ENCODE assay signal across 18 cellular contexts in genomic region chr21:28834335-28835238, GRCh38.
DNase-seq lines count a peak whose midpoint lies in the region; ATAC-seq and TF ChIP-seq lines count a peak whose summit lies in the region.
"Had no signal": no experiment of that assay in that cellular context is flagged by ENCODE, and none has a peak within 500 bp of the region (broad histone marks: within the 10 kb centered on the region; RNA-seq: fewer than 3 reads in every experiment).

No MANE protein-coding gene starts in this region.

- H3K23ac ChIP-seq in H9 (ENCODE audit: insufficient read length, low read depth, low read length) (no peak overlapping the region), mesendoderm (ENCODE audit: low read length) (no peak overlapping the region)

- H2BK20ac ChIP-seq in H9 (ENCODE audit: low read depth, low read length, poor library complexity, severe bottlenecking) = no peak overlapping the region

- no peak overlapping the region for H2AK5ac ChIP-seq in H9 (ENCODE audit: insufficient read length, low read length)
- H2AK5ac ChIP-seq in mesendoderm (ENCODE audit: low read length) = no peak overlapping the region

- H3K56ac ChIP-seq in H9 (ENCODE audit: insufficient read length, low read depth, low read length) (no peak overlapping the region), mesendoderm (ENCODE audit: low read length) (no peak overlapping the region)

- H3K9me3 Mint-ChIP-seq in T-helper 1 cell treated with Interleukin-12 subunit alpha and Interleukin-12 subunit beta and Interleukin-4 antibody, amounts not matched to agents 30 μg/mL and 1 μg/mL, for 36 hours = peaks cover 14% of the 10 kb centered on the region
- no peaks in the 10 kb centered on the region for H3K9me3 Mint-ChIP-seq in H9
- peaks cover under 1% of the 10 kb centered on the region for H3K9me3 Mint-ChIP-seq in activated naive CD8-positive, alpha-beta T cell (ENCODE audit: low read depth)

- H4K8ac ChIP-seq in H9 (replicated peaks; ENCODE audit: insufficient read length, low read depth, low read length) (no peak overlapping the region), mesendoderm (ENCODE audit: low read depth, low read length) (peak overlapping the region; percentile 78)

- no peaks in the 10 kb centered on the region for H4K20me1 ChIP-seq in H9 (ENCODE audit: control insufficient read depth, insufficient read depth, insufficient read length)
- H4K20me1 ChIP-seq: BLaER1 had no signal

- no peaks in the 10 kb centered on the region for H3K36me3 ChIP-seq in mesendoderm (ENCODE audit: control insufficient read depth, insufficient read depth, low read length)
- H3K36me3 ChIP-seq: BLaER1, left ventricle myocardium inferior, thyroid gland had no signal

- H4K5ac ChIP-seq in H9 (ENCODE audit: insufficient read length, low read depth, low read length) = no peak overlapping the region
- H4K5ac ChIP-seq in mesendoderm (ENCODE audit: low read length) = no peak overlapping the region

- no peaks in the 10 kb centered on the region for H3K27me3 Mint-ChIP-seq in T-helper 1 cell treated with Interleukin-12 subunit alpha and Interleukin-12 subunit beta and Interleukin-4 antibody, amounts not matched to agents 30 μg/mL and 1 μg/mL, for 36 hours (ENCODE audit: low read depth)
- no peaks in the 10 kb centered on the region for H3K27me3 Mint-ChIP-seq in H9 (ENCODE audit: low read depth)
- no peaks in the 10 kb centered on the region for H3K27me3 Mint-ChIP-seq in activated naive CD8-positive, alpha-beta T cell

- no peak overlapping the region for H3K9ac ChIP-seq in H9 (ENCODE audit: extremely low read depth, insufficient read length, low read length)
- H3K9ac ChIP-seq in mesendoderm (ENCODE audit: low read length) = no peak overlapping the region
- H3K9ac ChIP-seq: BLaER1, GM23248 had no signal

- no peak overlapping the region for H3K4ac ChIP-seq in H9 (ENCODE audit: low read depth, low read length)
- H3K4ac ChIP-seq in mesendoderm (ENCODE audit: low read depth, low read length) = peak overlapping the region; percentile 41

- no peak overlapping the region for H3K4me3 ChIP-seq in mesendoderm (ENCODE audit: low read length)
- H3K4me3 ChIP-seq: BLaER1, GM23248, left ventricle myocardium inferior, thyroid gland had no signal

- H3K27me3 ChIP-seq in H9 (ENCODE audit: insufficient read depth, low read length) (no peaks in the 10 kb centered on the region), mesendoderm (ENCODE audit: insufficient read depth, low read length, poor library complexity) (no peaks in the 10 kb centered on the region)
- H3K27me3 ChIP-seq: BLaER1, thyroid gland had no signal

- peak overlapping the region; percentile 98 for H3K27ac Mint-ChIP-seq in T-helper 1 cell treated with Interleukin-12 subunit alpha and Interleukin-12 subunit beta and Interleukin-4 antibody, amounts not matched to agents 30 μg/mL and 1 μg/mL, for 36 hours
- peak overlapping the region in 1 of 3 experiments; percentile 47; a peak in 1 of 7 replicates for H3K27ac Mint-ChIP-seq in H9
- H3K27ac Mint-ChIP-seq in activated naive CD8-positive, alpha-beta T cell = peak overlapping the region; percentile 52
- H3K27ac Mint-ChIP-seq: stimulated activated memory B cell treated with anti-CD40 and anti-IgM and Interleukin-4, amounts not matched to agents 10 μg/mL and 1 μg/mL and 100 μg/mL, for 72 hours had no signal

- peak overlapping the region; percentile 96 for H3K4me3 Mint-ChIP-seq in T-helper 1 cell treated with Interleukin-12 subunit alpha and Interleukin-12 subunit beta and Interleukin-4 antibody, amounts not matched to agents 30 μg/mL and 1 μg/mL, for 36 hours
- H3K4me3 Mint-ChIP-seq in H9 = no peak overlapping the region
- H3K4me3 Mint-ChIP-seq in activated naive CD8-positive, alpha-beta T cell = peak overlapping the region; percentile 20
- H3K4me3 Mint-ChIP-seq: stimulated activated memory B cell treated with anti-CD40 and anti-IgM and Interleukin-4, amounts not matched to agents 10 μg/mL and 1 μg/mL and 100 μg/mL, for 72 hours had no signal

- ATAC-seq in HG03520 (IDR thresholded peaks at IDR 0.05; ENCODE audit: unreplicated experiment) (no peak), HG02840 (IDR thresholded peaks at IDR 0.05; ENCODE audit: low FRiP score, unreplicated experiment) (no peak)
- ATAC-seq: right cardiac atrium; stimulated activated memory B cell treated with anti-CD40 and anti-IgM and Interleukin-4, amounts not matched to agents 10 μg/mL and 1 μg/mL and 100 μg/mL, for 72 hours had no signal

- no peak overlapping the region for H3K4me2 ChIP-seq in H9 (ENCODE audit: insufficient read depth, insufficient read length, low read length)
- no peak overlapping the region for H3K4me2 ChIP-seq in mesendoderm (ENCODE audit: low read length)
- H3K4me2 ChIP-seq: BLaER1 had no signal

- H2BK12ac ChIP-seq in H9 (ENCODE audit: insufficient read length, low read depth, low read length) = no peak overlapping the region

- H3K23me2 ChIP-seq in H9 (ENCODE audit: insufficient read length, low read depth, low read length, poor library complexity, severe bottlenecking) = no peaks in the 10 kb centered on the region

- H3K9me3 ChIP-seq in H9 (ENCODE audit: control insufficient read depth, low read depth, low read length) = no peaks in the 10 kb centered on the region
- H3K9me3 ChIP-seq: BLaER1, thyroid gland had no signal

- peaks cover 65% of the 10 kb centered on the region for H3K4me1 Mint-ChIP-seq in T-helper 1 cell treated with Interleukin-12 subunit alpha and Interleukin-12 subunit beta and Interleukin-4 antibody, amounts not matched to agents 30 μg/mL and 1 μg/mL, for 36 hours (ENCODE audit: low read depth)
- peaks cover 12 to 21% of the 10 kb centered on the region in 2 experiments for H3K4me1 Mint-ChIP-seq in H9
- peaks cover 81% of the 10 kb centered on the region for H3K4me1 Mint-ChIP-seq in activated naive CD8-positive, alpha-beta T cell (ENCODE audit: low read depth)

- TF ChIP-seq CTCF in H9 (conservative IDR thresholded peaks at IDR 0.05) = peak; percentile 34; the same call in 2 of the 3 replicates

- H3K18ac ChIP-seq in H9 (ENCODE audit: insufficient read length, low read depth, low read length) = no peak overlapping the region
- peak overlapping the region; percentile 56 for H3K18ac ChIP-seq in mesendoderm (ENCODE audit: low read length)

- H3K4me1 ChIP-seq in H9 (ENCODE audit: insufficient read depth, low read length) (no peaks in the 10 kb centered on the region), mesendoderm (ENCODE audit: control insufficient read depth, low read depth, low read length) (no peaks in the 10 kb centered on the region)
- H3K4me1 ChIP-seq: BLaER1, thyroid gland had no signal

- H4K91ac ChIP-seq in H9 (ENCODE audit: insufficient read length, low read depth, low read length) = no peak overlapping the region

- DNase-seq in T-helper 1 cell (no peak), H9 (no peak), mesendoderm (peak; percentile 39), nucleus accumbens (lab: John Stamatoyannopoulos, UW) (no peak)
- DNase-seq: DMS153, GM23248, IMR-90, left ventricle myocardium inferior, NCI-H2029, right cardiac atrium, thyroid gland had no signal

- WGBS in H9 (ENCODE audit: extremely low coverage, insufficient read length, low lambda C conversion rate) = no CpG with 5 or more reads among the region's 6 CpGs
- no CpG with 5 or more reads among the region's 6 CpGs for WGBS in mesendoderm (ENCODE audit: extremely low coverage, insufficient coverage, low lambda C conversion rate)

- no peak overlapping the region for H3K14ac ChIP-seq in H9 (ENCODE audit: insufficient read depth, low read length)

- H3K79me1 ChIP-seq in H9 (ENCODE audit: insufficient read depth, low read depth, low read length, poor library complexity, severe bottlenecking) (no peaks in the 10 kb centered on the region), mesendoderm (ENCODE audit: low read length) (no peaks in the 10 kb centered on the region)

- no peak overlapping the region for H2BK5ac ChIP-seq in H9 (ENCODE audit: insufficient read length, low read length)
- H2BK5ac ChIP-seq in mesendoderm (ENCODE audit: low read length) = no peak overlapping the region

- H3K79me2 ChIP-seq in H9 (ENCODE audit: insufficient read depth, low read length) (no peaks in the 10 kb centered on the region), mesendoderm (ENCODE audit: control insufficient read depth, insufficient read depth, low read length) (no peaks in the 10 kb centered on the region)

- no peak overlapping the region for H3T11ph ChIP-seq in H9 (ENCODE audit: low read length)

- peaks cover 33% of the 10 kb centered on the region for H3K36me3 Mint-ChIP-seq in T-helper 1 cell treated with Interleukin-12 subunit alpha and Interleukin-12 subunit beta and Interleukin-4 antibody, amounts not matched to agents 30 μg/mL and 1 μg/mL, for 36 hours (ENCODE audit: low read depth)
- H3K36me3 Mint-ChIP-seq in H9 (ENCODE audit: insufficient read depth in 1 of 3, low read depth in 3 of 3) = 0 out of 7 replicates have a peak, but pooled peaks cover 0 to 4% (median 3%) of the 10 kb centered on the region in 3 experiments
- H3K36me3 Mint-ChIP-seq in activated naive CD8-positive, alpha-beta T cell = peaks cover 4% of the 10 kb centered on the region

- H3K27ac ChIP-seq in H9 (ENCODE audit: insufficient read length, low read depth, low read length) (no peak overlapping the region), mesendoderm (ENCODE audit: low read depth, low read length) (no peak overlapping the region)
- H3K27ac ChIP-seq: BLaER1, GM23248, left ventricle myocardium inferior, thyroid gland, VCaP had no signal

- H2BK120ac ChIP-seq in H9 (ENCODE audit: low read depth, low read length, poor library complexity, severe bottlenecking) = no peak overlapping the region
- peak overlapping the region; percentile 47 for H2BK120ac ChIP-seq in mesendoderm (ENCODE audit: low read depth, low read length)

- H2AFZ ChIP-seq in H9 (ENCODE audit: low read length) = no peak overlapping the region
- H2AFZ ChIP-seq: GM23248 had no signal

- H2BK15ac ChIP-seq in H9 (ENCODE audit: low read depth, low read length) (no peak overlapping the region), mesendoderm (replicated peaks; ENCODE audit: low read depth) (no peak overlapping the region)

Comparison
In these comparisons a context has a peak if more than half of its experiments do, and no peak if none do; other contexts are left out.
1. H3K4me3 Mint-ChIP-seq: peak in T-helper 1 cell treated with Interleukin-12 subunit alpha and Interleukin-12 subunit beta and Interleukin-4 antibody, amounts not matched to agents 30 μg/mL and 1 μg/mL, for 36 hours (single experiment) and activated naive CD8-positive, alpha-beta T cell (single experiment); none in H9 (0 of 2).